In genomic region chr7:43479543-43479942, GRCh38 we compare ENCODE assay signal across 29 cellular contexts.
"Had no signal": no experiment of that assay in that cellular context is flagged by ENCODE, and none has a peak within 500 bp of the region (broad histone marks: within the 10 kb centered on the region; RNA-seq: fewer than 3 reads in every experiment).

No MANE protein-coding gene starts in this region.

- DNase-seq: activated B cell treated with CpG ODN at 0.5 μM for 24 hours; activated CD4-positive, alpha-beta T cell treated with anti-CD3 and anti-CD28 coated beads for 48 hours; activated CD4-positive, alpha-beta T cell treated with anti-CD3 and anti-CD28 coated beads, Interleukin-2, amount 50 U/mL, for 1 hour; activated CD4-positive, alpha-beta T cell treated with anti-CD3 and anti-CD28 coated beads, Interleukin-2, amount 50 U/mL, for 48 hours; activated CD8-positive, alpha-beta memory T cell treated with anti-CD3 and anti-CD28 coated beads for 24 hours; activated effector memory CD4-positive, alpha-beta T cell treated with Interleukin-2 at 50 U/mL for 16 hours; activated gamma-delta T cell treated with Interleukin-2 at 50 U/mL for 16 hours; activated naive CD4-positive, alpha-beta T cell treated with anti-CD3 and anti-CD28 coated beads, Interleukin-2, amount 50 U/mL, for 16 hours; activated naive CD4-positive, alpha-beta T cell treated with Interleukin-2 at 50 U/mL for 16 hours; activated T-cell treated with anti-CD3 and anti-CD28 coated beads, Interleukin-2, amount 50 U/mL, for 4 hours; amniotic stem cell; anterior cingulate cortex; brain microvascular endothelial cell; dorsolateral prefrontal cortex; effector memory CD8-positive, alpha-beta T cell; esophagus squamous epithelium; foreskin melanocyte; heart right ventricle; T-helper 17 cell; T1000 had no signal

- H3K36me3 ChIP-seq: brain microvascular endothelial cell, esophagus squamous epithelium, gastroesophageal sphincter, heart right ventricle, WERI-Rb-1 had no signal

- H3K27ac ChIP-seq: brain microvascular endothelial cell, coronary artery, esophagus squamous epithelium, gastroesophageal sphincter, heart right ventricle, WERI-Rb-1 had no signal

- H3K27me3 Mint-ChIP-seq: activated CD8-positive, alpha-beta T cell treated with anti-CD3 and anti-CD28 coated beads for 36 hours; activated naive CD8-positive, alpha-beta T cell had no signal

- H3K9me3 ChIP-seq: esophagus squamous epithelium, gastroesophageal sphincter, heart right ventricle had no signal

- H3K4me1 ChIP-seq: esophagus squamous epithelium, gastroesophageal sphincter had no signal

- H3K27ac Mint-ChIP-seq: activated B cell treated with CpG ODN at 0.5 μM for 24 hours; activated CD8-positive, alpha-beta T cell treated with anti-CD3 and anti-CD28 coated beads for 36 hours; activated naive CD8-positive, alpha-beta T cell; activated T-helper 17 cell treated with anti-CD3 and anti-CD28 coated beads, Interleukin-2, amount 50 U/mL, for 72 hours; dendritic cell treated with granulocyte-macrophage colony-stimulating factor and Interleukin-4, amounts not matched to agents 40 ng/mL and 50 ng/mL, for 4 days; effector memory CD8-positive, alpha-beta T cell; T-helper 17 cell; T-helper 2 cell treated with Interferon-gamma antibody and Interleukin-4, amounts not matched to agents 5 μg/mL and 100 μg/mL, for 36 hours had no signal

- H3K27me3 ChIP-seq: brain microvascular endothelial cell, dorsolateral prefrontal cortex, esophagus squamous epithelium, gastroesophageal sphincter, heart right ventricle had no signal

- H3K36me3 Mint-ChIP-seq: activated naive CD8-positive, alpha-beta T cell had no signal

- H3K4me3 Mint-ChIP-seq: activated B cell treated with CpG ODN at 0.5 μM for 24 hours; activated CD8-positive, alpha-beta T cell treated with anti-CD3 and anti-CD28 coated beads for 36 hours; activated naive CD8-positive, alpha-beta T cell; activated T-cell treated with anti-CD3 and anti-CD28 coated beads, Interleukin-2, amount 50 U/mL, for 4 hours; activated T-helper 17 cell treated with anti-CD3 and anti-CD28 coated beads, Interleukin-2, amount 50 U/mL, for 72 hours; central memory CD8-positive, alpha-beta T cell; dendritic cell treated with granulocyte-macrophage colony-stimulating factor and Interleukin-4, amounts not matched to agents 40 ng/mL and 50 ng/mL, for 4 days; effector memory CD8-positive, alpha-beta T cell; T-helper 17 cell; T-helper 2 cell treated with Interferon-gamma antibody and Interleukin-4, amounts not matched to agents 5 μg/mL and 100 μg/mL, for 36 hours had no signal

- H3K9me3 Mint-ChIP-seq: activated B cell treated with CpG ODN at 0.5 μM for 24 hours; activated CD8-positive, alpha-beta T cell treated with anti-CD3 and anti-CD28 coated beads for 36 hours; activated T-cell treated with anti-CD3 and anti-CD28 coated beads, Interleukin-2, amount 50 U/mL, for 4 hours; activated T-helper 17 cell treated with anti-CD3 and anti-CD28 coated beads, Interleukin-2, amount 50 U/mL, for 72 hours; central memory CD8-positive, alpha-beta T cell; dendritic cell treated with granulocyte-macrophage colony-stimulating factor and Interleukin-4, amounts not matched to agents 40 ng/mL and 50 ng/mL, for 4 days; effector memory CD8-positive, alpha-beta T cell; T-helper 2 cell treated with Interferon-gamma antibody and Interleukin-4, amounts not matched to agents 5 μg/mL and 100 μg/mL, for 36 hours had no signal

- H3K4me3 ChIP-seq: coronary artery, dorsolateral prefrontal cortex, esophagus squamous epithelium, gastroesophageal sphincter, heart right ventricle had no signal
